ENCODE assay signal across 9 cellular contexts in the genomic region with DNA sequence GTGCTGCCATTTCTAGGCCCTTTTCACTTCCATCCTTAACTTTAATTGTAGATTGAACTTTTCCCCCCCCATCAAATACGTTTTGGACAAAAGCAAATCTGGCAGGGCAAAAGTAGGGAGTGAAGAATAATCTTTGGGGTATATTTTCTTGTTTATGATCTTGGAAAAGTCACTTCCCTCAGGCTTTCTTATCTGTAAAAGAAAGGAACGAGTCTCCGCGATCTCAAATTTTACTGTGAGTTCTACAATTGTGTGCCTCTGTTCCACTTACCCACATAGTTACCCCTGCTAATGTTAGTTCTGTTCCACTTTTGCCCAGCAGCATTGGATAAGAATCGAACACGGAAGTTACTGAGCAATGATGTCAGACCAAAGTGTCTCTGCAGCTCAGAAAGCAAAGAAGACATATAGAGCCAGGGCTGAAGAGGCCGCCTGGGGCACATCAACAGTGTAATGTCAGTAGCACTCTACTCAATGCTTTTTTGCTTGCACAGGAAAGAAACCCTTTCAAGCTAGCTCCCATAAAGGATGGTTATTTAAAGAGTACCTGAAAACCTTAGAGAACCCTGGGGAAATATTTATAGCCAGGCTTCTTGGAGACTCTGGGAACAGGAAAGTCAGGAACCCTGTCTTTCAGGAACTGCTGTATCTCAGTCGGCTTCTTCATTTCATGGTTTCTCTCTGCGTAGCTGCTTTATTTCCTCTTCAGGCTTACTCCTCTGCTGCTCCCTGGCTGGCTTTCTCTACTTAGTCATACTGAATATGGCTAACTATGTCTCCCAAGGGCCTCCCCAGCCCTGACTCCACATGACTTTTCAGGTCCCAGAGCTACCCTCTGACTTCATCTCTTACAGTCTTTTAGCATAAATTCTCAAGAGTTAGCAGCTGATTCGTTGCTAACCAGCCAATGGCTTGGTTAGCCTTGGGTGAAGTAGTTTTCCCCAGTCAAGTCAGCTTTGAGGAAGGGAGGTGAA.
DNase-seq lines count a peak whose midpoint lies in the region; ATAC-seq, FAIRE-seq and TF ChIP-seq lines count a peak whose summit lies in the region.
"Had no signal": no experiment of that assay in that cellular context is flagged by ENCODE, and none has a peak within 500 bp of the region (broad histone marks: within the 10 kb centered on the region; RNA-seq: fewer than 3 reads in every experiment).

No MANE protein-coding gene starts in this region.

- no peak for TF ChIP-seq CTCF in pancreas (IDR thresholded peaks at IDR 0.05)

- peak overlapping the region; percentile 81 for H3K9ac ChIP-seq in adipocyte (ENCODE audit: low read length)

- H3K27me3 ChIP-seq in adipocyte (replicated peaks; ENCODE audit: control insufficient read depth, insufficient read depth, low read length) (no peaks in the 10 kb centered on the region), pancreas (no peaks in the 10 kb centered on the region)

- peak overlapping the region in 1 of 4 donors; percentile 22 for H3K27ac ChIP-seq in pancreas

- H3K9me3 ChIP-seq in adipocyte (ENCODE audit: control insufficient read depth, low read length) (no peaks in the 10 kb centered on the region), pancreas (no peaks in the 10 kb centered on the region)

- intact Hi-C loops in pancreas (cut with DNase I) = no loop called here

- no peak for TF ChIP-seq POLR2A in H54 (IDR thresholded peaks at IDR 0.05; ENCODE audit: low read depth, low read length)

- no peaks in the 10 kb centered on the region for H3K36me3 ChIP-seq in adipocyte (ENCODE audit: control insufficient read depth, insufficient read depth, low read length, severe bottlenecking)
- H3K36me3 ChIP-seq in pancreas = no peaks in the 10 kb centered on the region

- FAIRE-seq in pancreas (lab: Jason Lieb, UNC) (no peak), H54 (lab: Jason Lieb, UNC) (no peak)

- DNase-seq in adipocyte (ENCODE audit: low read depth) (no peak), pancreas (no peak), NCI-H187 treated with DMSO at 0.1 percent for 48 hours (lab: John Stamatoyannopoulos, UW) (no peak), COLO829 (ENCODE audit: low spot score) (no peak), H54 (ENCODE audit: insufficient read length, low spot score) (no peak)
- DNase-seq in activated CD4-positive, alpha-beta T cell treated with anti-CD3 and anti-CD28 coated beads, Interleukin-2, amount 50 U/mL, for 48 hours = no peak
- DNase-seq: NCI-H748 treated with DMSO at 0.1 percent for 48 hours had no signal

- WGBS in pancreas, 2 donors = 79 to 85% methylated on average over 10 of the region's 10 CpGs

- H3K4me1 ChIP-seq in adipocyte (ENCODE audit: control insufficient read depth, insufficient read depth, low read length) (peaks cover 60% of the 10 kb centered on the region), pancreas (no peaks in the 10 kb centered on the region)

- H3K4me3 ChIP-seq in adipocyte (ENCODE audit: low read length) = peak overlapping the region; percentile 74
- no peak overlapping the region for H3K4me3 ChIP-seq in pancreas

- peak; percentile 74 for ATAC-seq in GM19328 (IDR thresholded peaks at IDR 0.05; ENCODE audit: unreplicated experiment)
- ATAC-seq in HG02970 (IDR thresholded peaks at IDR 0.05; ENCODE audit: low FRiP score, unreplicated experiment) = peak; percentile 53
- ATAC-seq in pancreas = peak in 3 of 4 donors; percentile 37 to 74 (median 65)
